16 cellular contexts compared by ENCODE assay signal in the genomic region with DNA sequence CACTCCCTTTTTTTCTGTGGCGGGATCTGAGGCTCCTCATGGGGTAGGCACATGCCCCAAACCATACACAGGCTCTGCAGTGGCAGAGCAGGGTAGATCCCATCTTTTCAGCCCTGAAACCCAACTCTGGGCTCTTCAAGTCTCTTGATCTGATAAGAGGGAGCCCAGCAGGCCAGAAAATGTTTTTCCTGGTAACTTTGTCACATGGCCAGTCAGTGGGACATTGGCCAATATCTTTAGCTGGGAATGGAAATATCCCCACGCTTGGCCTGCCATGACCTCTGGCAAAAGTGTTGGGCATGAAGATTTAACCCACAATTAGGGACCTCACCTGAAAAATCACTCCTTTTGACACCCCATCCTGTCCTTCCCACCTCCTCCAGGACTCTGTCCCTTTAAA. TPM values are rescaled to one million over a fixed set of nuclear protein-coding genes. Genes with fewer than 3 reads are reported as not detected.
"Had no signal": no experiment of that assay in that cellular context is flagged by ENCODE, and none has a peak within 500 bp of the region (broad histone marks: within the 10 kb centered on the region; RNA-seq: fewer than 3 reads in every experiment).

No MANE protein-coding gene starts in this region.

- H3K9me3 ChIP-seq: left ventricle myocardium inferior, thoracic aorta had no signal

- DNase-seq: activated CD4-positive, alpha-beta T cell treated with anti-CD3 and anti-CD28 coated beads, Interleukin-2, amount 50 U/mL, for 4 hours; activated CD4-positive, CD25-positive, alpha-beta regulatory T cell treated with anti-CD3 and anti-CD28 coated beads, Interleukin-2, amount 50 U/mL, for 72 hours; activated CD8-positive, alpha-beta memory T cell treated with anti-CD3 and anti-CD28 coated beads, Interleukin-2, amount 10 ng/mL, durations not matched to agents 7 days and 5 days; activated effector memory CD4-positive, alpha-beta T cell treated with Interleukin-2 at 50 U/mL for 16 hours; activated T-cell treated with anti-CD3 and anti-CD28 coated beads, Interleukin-2, amount 50 U/mL, for 24 hours; anterior cingulate cortex; foreskin melanocyte; head of caudate nucleus; left ventricle myocardium inferior; mesenchymal stem cell; stimulated activated CD4-positive, alpha-beta T cell treated with anti-CD3 and anti-CD28 coated beads, Interleukin-4, amount 100 ng/mL, for 4 hours; stimulated activated naive CD8-positive, alpha-beta T cell treated with anti-CD3 and anti-CD28 coated beads, Interleukin-15, amount 100 ng/mL, for 72 hours had no signal

- H3K4me3 ChIP-seq: left ventricle myocardium inferior, thoracic aorta had no signal

- H3K27ac ChIP-seq: left ventricle myocardium inferior, thoracic aorta had no signal

- ATAC-seq: activated CD8-positive, alpha-beta memory T cell treated with anti-CD3 and anti-CD28 coated beads, Interleukin-2, amount 10 ng/mL, durations not matched to agents 7 days and 5 days; activated naive CD4-positive, alpha-beta T cell treated with anti-CD3 and anti-CD28 coated beads, Interleukin-2, amount 50 U/mL, for 72 hours; stimulated activated naive CD8-positive, alpha-beta T cell treated with anti-CD3 and anti-CD28 coated beads, Interleukin-15, amount 100 ng/mL, for 72 hours had no signal

- H3K36me3 ChIP-seq: thoracic aorta had no signal

RNA-seq across cellular contexts. Expression of a gene that starts 8.1 kb away (rescaled TPM):
- total RNA-seq: skeletal muscle tissue had no signal

RNA-seq across cellular contexts. Expression of a gene that starts 9.4 kb away (rescaled TPM):
- total RNA-seq: activated CD8-positive, alpha-beta memory T cell treated with anti-CD3 and anti-CD28 coated beads, Interleukin-2, amount 10 ng/mL, durations not matched to agents 7 days and 5 days; activated naive CD4-positive, alpha-beta T cell treated with anti-CD3 and anti-CD28 coated beads, Interleukin-2, amount 50 U/mL, for 72 hours; left ventricle myocardium inferior; omental fat pad; skeletal muscle tissue; thoracic aorta had no signal
